Comparison of ENCODE assay signal across 28 cellular contexts in the genomic region with DNA sequence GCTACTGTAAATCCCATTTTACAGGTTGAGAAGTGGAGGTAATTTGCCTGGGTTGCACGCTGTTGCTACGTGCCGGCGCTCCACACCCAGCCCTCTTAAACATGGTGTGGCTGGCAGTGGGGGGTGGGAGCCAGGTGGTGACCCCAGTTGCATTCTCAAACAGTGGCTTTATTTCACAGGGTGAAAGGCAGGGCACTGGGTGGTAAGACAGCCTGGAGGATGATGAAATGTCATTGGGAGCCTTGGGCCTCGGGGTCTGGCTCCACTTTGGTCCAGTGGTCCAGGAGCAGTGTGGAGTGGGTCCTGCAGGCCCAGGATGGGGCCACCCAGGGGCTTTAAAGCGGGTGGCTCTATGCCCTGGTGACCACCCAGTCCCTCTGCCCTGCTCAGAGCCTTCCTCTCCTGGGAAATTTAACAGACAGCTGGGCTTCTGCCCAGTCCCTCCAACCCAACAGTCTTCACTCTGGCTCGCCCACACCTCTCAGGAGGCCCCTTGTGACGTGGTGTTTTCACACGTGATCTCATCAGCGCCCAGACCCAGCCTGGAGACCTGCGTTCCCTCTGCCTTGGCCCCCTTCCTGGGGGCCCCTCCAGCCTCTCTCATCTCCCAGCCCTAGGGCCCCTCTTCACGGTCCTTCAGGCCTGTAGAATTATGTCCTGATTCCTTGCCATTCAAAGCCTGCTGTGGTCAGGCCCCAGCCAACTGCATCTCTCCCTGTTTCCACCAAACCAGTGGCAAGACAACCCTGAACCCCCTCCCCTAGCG.
"Had no signal": no experiment of that assay in that cellular context is flagged by ENCODE, and none has a peak within 500 bp of the region (broad histone marks: within the 10 kb centered on the region; RNA-seq: fewer than 3 reads in every experiment).

No MANE protein-coding gene starts in this region.

- ATAC-seq: activated CD8-positive, alpha-beta memory T cell treated with anti-CD3 and anti-CD28 coated beads, Interleukin-2, amount 10 ng/mL, durations not matched to agents 7 days and 5 days; activated T-cell treated with anti-CD3 and anti-CD28 coated beads, Interleukin-2, amount 50 U/mL, for 4 hours; activated T-helper 17 cell treated with anti-CD3 and anti-CD28 coated beads, Interleukin-2, amount 50 U/mL, for 72 hours; Panc1; T-helper 17 cell; WTC11 had no signal

- H3K36me3 ChIP-seq: adrenal gland, breast epithelium had no signal

- H3K27ac ChIP-seq: adrenal gland, RWPE1 had no signal

- H3K4me3 ChIP-seq: adrenal gland, breast epithelium had no signal

- H3K9me3 ChIP-seq: adrenal gland, breast epithelium had no signal

- DNase-seq: activated CD4-positive, alpha-beta T cell treated with anti-CD3 and anti-CD28 coated beads, Interleukin-2, amount 10 ng/mL, durations not matched to agents 24 days and 14 days; activated CD4-positive, alpha-beta T cell treated with anti-CD3 and anti-CD28 coated beads, Interleukin-2, amount 50 U/mL, for 48 hours; activated CD4-positive, CD25-positive, alpha-beta regulatory T cell treated with anti-CD3 and anti-CD28 coated beads, Interleukin-2, amount 50 U/mL, for 72 hours; activated CD8-positive, alpha-beta memory T cell treated with anti-CD3 and anti-CD28 coated beads, Interleukin-2, amount 10 ng/mL, durations not matched to agents 7 days and 5 days; activated naive CD4-positive, alpha-beta T cell treated with anti-CD3 and anti-CD28 coated beads, Interleukin-2, amount 50 U/mL, for 16 hours; activated naive CD8-positive, alpha-beta T cell treated with anti-CD3 and anti-CD28 coated beads, Interleukin-2, amount 10 ng/mL, durations not matched to agents 7 days and 5 days; activated T-cell treated with anti-CD3 and anti-CD28 coated beads, Interleukin-2, amount 50 U/mL, for 4 hours; anterior cingulate cortex; central memory CD4-positive, alpha-beta T cell; KG1; NCI-H1092 treated with DMSO at 0.1 percent for 48 hours; NCI-H1417 treated with DMSO at 0.1 percent for 48 hours; NCI-H1694; NCI-H2029; NCI-H2107; NCI-H510A treated with DMSO at 0.1 percent for 48 hours; NCI-H69; NK-92 treated with Interleukin-12 subunit alpha and Interleukin-12 subunit beta, amount 100 ng/mL, for 24 hours; OCI-M1; SHP77; T-helper 17 cell; T-helper 9 cell had no signal

- H3K27me3 ChIP-seq: adrenal gland, breast epithelium had no signal
